ENCODE assay signal across 17 cellular contexts in genomic region chr9:98521141-98521540, GRCh38.
A peak's percentile ranks its signal among the peaks of the same experiment; 100 is the strongest.
DNase-seq lines count a peak whose midpoint lies in the region; ATAC-seq and TF ChIP-seq lines count a peak whose summit lies in the region.
"Had no signal": no experiment of that assay in that cellular context is flagged by ENCODE, and none has a peak within 500 bp of the region (broad histone marks: within the 10 kb centered on the region; RNA-seq: fewer than 3 reads in every experiment).

No MANE protein-coding gene starts in this region.

- H3K36me3 ChIP-seq in Peyer's patch: no peaks in the 10 kb centered on the region
- H3K36me3 ChIP-seq: prostate gland, SJSA1 had no signal

- no peak for TF ChIP-seq POLR2A in Peyer's patch (IDR thresholded peaks at IDR 0.05)

- DNase-seq in EH (ENCODE audit: low read depth) (peak; percentile 83), NCI-H446 (lab: John Stamatoyannopoulos, UW) (peak; percentile 19 to 59), epithelial cell of prostate (ENCODE audit: low read depth, low spot score) (peak; percentile 33), occipital lobe (lab: John Stamatoyannopoulos, UW) (peak; percentile 31), LoVo (ENCODE audit: low spot score) (no peak), Peyer's patch (no peak)
- DNase-seq: activated CD8-positive, alpha-beta memory T cell treated with anti-CD3 and anti-CD28 coated beads for 24 hours; activated effector memory CD4-positive, alpha-beta T cell treated with Interleukin-2 at 50 U/mL for 16 hours; CD4-positive, CD25-positive, alpha-beta regulatory T cell; effector memory CD4-positive, alpha-beta T cell; NCI-H2171 treated with DMSO at 0.1 percent for 48 hours; NK-92 treated with Interleukin-12 subunit alpha and Interleukin-12 subunit beta, amount 100 ng/mL, for 24 hours had no signal

- no peaks in the 10 kb centered on the region for H3K27me3 ChIP-seq in Peyer's patch
- H3K27me3 ChIP-seq: SJSA1 had no signal

- H3K4me3 ChIP-seq in Peyer's patch: no peak overlapping the region
- H3K4me3 ChIP-seq: prostate gland, SJSA1 had no signal

- ATAC-seq in esophagus mucosa: no peak
- no peak for ATAC-seq in HG03354 (IDR thresholded peaks at IDR 0.05; ENCODE audit: poor library complexity, severe bottlenecking, unreplicated experiment)
- ATAC-seq: left lobe of liver had no signal

- no peaks in the 10 kb centered on the region for H3K9me3 ChIP-seq in Peyer's patch
- H3K9me3 ChIP-seq: prostate gland, SJSA1 had no signal

- H3K4me1 ChIP-seq in Peyer's patch: no peaks in the 10 kb centered on the region
- H3K4me1 ChIP-seq: prostate gland, SJSA1 had no signal

- H3K27ac ChIP-seq in epithelial cell of prostate (no peak overlapping the region), Peyer's patch (no peak overlapping the region)
- H3K27ac ChIP-seq: prostate gland, SJSA1 had no signal

- no peak for TF ChIP-seq CTCF in Peyer's patch (IDR thresholded peaks at IDR 0.05)

Comparison
In these comparisons a context has a peak if more than half of its experiments do, and no peak if none do; other contexts are left out.
1. DNase-seq: peak in EH (single experiment), NCI-H446 (2 of 2), epithelial cell of prostate (single experiment) and occipital lobe (single experiment); none in LoVo (single experiment) and Peyer's patch (0 of 3).